Comparison of ENCODE assay signal across 26 cellular contexts in genomic region chr11:76574879-76575278, GRCh38.
"Had no signal": no experiment of that assay in that cellular context is flagged by ENCODE, and none has a peak within 500 bp of the region (broad histone marks: within the 10 kb centered on the region; RNA-seq: fewer than 3 reads in every experiment).

No MANE protein-coding gene starts in this region.

- H3K36me3 Mint-ChIP-seq: activated CD4-positive, alpha-beta memory T cell treated with anti-CD3 and anti-CD28 coated beads for 36 hours; activated naive CD4-positive, alpha-beta T cell treated with anti-CD3 and anti-CD28 coated beads, Interleukin-2, amount 50 U/mL, for 24 hours; brain; natural killer cell treated with Interleukin-12 subunit alpha and Interleukin-12 subunit beta and Interleukin-15 and Interleukin-18, amount 100 ng/mL, for 72 hours had no signal

- H3K4me3 ChIP-seq: gastrocnemius medialis, ovary, sigmoid colon, upper lobe of left lung, vagina had no signal

- H3K4me3 Mint-ChIP-seq: activated CD4-positive, alpha-beta memory T cell treated with anti-CD3 and anti-CD28 coated beads for 36 hours; activated CD4-positive, alpha-beta T cell treated with anti-CD3 and anti-CD28 coated beads, Interleukin-2, amount 10 ng/mL, durations not matched to agents 24 days and 14 days; activated naive CD4-positive, alpha-beta T cell treated with anti-CD3 and anti-CD28 coated beads, Interleukin-2, amount 50 U/mL, for 24 hours; activated T-helper 1 cell treated with anti-CD3 and anti-CD28 coated beads, Interleukin-12 subunit alpha, Interleukin-12 subunit beta, Interleukin-2, Interleukin-4 antibody, amounts not matched to agents 30 ng/mL and 10 ng/mL and 1 ng/mL, durations not matched to agents 14 hours and 24 hours and 36 hours; brain; effector memory CD8-positive, alpha-beta T cell; natural killer cell treated with Interleukin-12 subunit alpha and Interleukin-12 subunit beta and Interleukin-15 and Interleukin-18, amount 100 ng/mL, for 72 hours; stimulated activated naive CD8-positive, alpha-beta T cell treated with anti-CD3 and anti-CD28 coated beads, Interleukin-15, Interleukin-2, amounts not matched to agents 100 ng/mL and 50 ng/mL, for 24 hours had no signal

- H3K9me3 ChIP-seq: gastrocnemius medialis, ovary, sigmoid colon, upper lobe of left lung, vagina had no signal

- H3K27ac ChIP-seq: gastrocnemius medialis, ovary, sigmoid colon, upper lobe of left lung, vagina had no signal

- ATAC-seq: effector memory CD8-positive, alpha-beta T cell; gastrocnemius medialis; left colon; natural killer cell treated with Interleukin-12 subunit alpha and Interleukin-12 subunit beta and Interleukin-15 and Interleukin-18, amount 100 ng/mL, for 72 hours had no signal

- H3K9me3 Mint-ChIP-seq: activated CD4-positive, alpha-beta memory T cell treated with anti-CD3 and anti-CD28 coated beads for 36 hours; activated naive CD4-positive, alpha-beta T cell treated with anti-CD3 and anti-CD28 coated beads, Interleukin-2, amount 50 U/mL, for 24 hours; activated T-helper 1 cell treated with anti-CD3 and anti-CD28 coated beads, Interleukin-12 subunit alpha, Interleukin-12 subunit beta, Interleukin-2, Interleukin-4 antibody, amounts not matched to agents 30 ng/mL and 10 ng/mL and 1 ng/mL, durations not matched to agents 14 hours and 24 hours and 36 hours; effector memory CD8-positive, alpha-beta T cell; natural killer cell treated with Interleukin-12 subunit alpha and Interleukin-12 subunit beta and Interleukin-15 and Interleukin-18, amount 100 ng/mL, for 72 hours; stimulated activated naive CD8-positive, alpha-beta T cell treated with anti-CD3 and anti-CD28 coated beads, Interleukin-15, Interleukin-2, amounts not matched to agents 100 ng/mL and 50 ng/mL, for 24 hours had no signal

- DNase-seq: activated CD4-positive, alpha-beta memory T cell treated with anti-CD3 and anti-CD28 coated beads for 36 hours; activated CD4-positive, alpha-beta T cell treated with anti-CD3 and anti-CD28 coated beads, Interleukin-2, amount 10 ng/mL, durations not matched to agents 24 days and 14 days; activated CD4-positive, CD25-positive, alpha-beta regulatory T cell treated with anti-CD3 and anti-CD28 coated beads, Interleukin-2, amount 50 U/mL, for 72 hours; activated CD8-positive, alpha-beta memory T cell treated with anti-CD3 and anti-CD28 coated beads, Interleukin-2, amount 50 U/mL, for 4 hours; activated T-cell treated with anti-CD3 and anti-CD28 coated beads, Interleukin-2, amount 50 U/mL, for 1 hour; aorta; cortex of kidney; effector memory CD8-positive, alpha-beta T cell; erythroblast; gastrocnemius medialis; glutamatergic neuron; left colon; mammary epithelial cell; ovary; sigmoid colon; stimulated activated CD4-positive, alpha-beta T cell treated with anti-CD3 and anti-CD28 coated beads, Interleukin-15, amount 100 ng/mL, for 24 hours; substantia nigra; T-helper 2 cell; upper lobe of left lung had no signal

- H3K27me3 Mint-ChIP-seq: progenitor cell of endocrine pancreas had no signal

- H3K36me3 ChIP-seq: gastrocnemius medialis, ovary, sigmoid colon, upper lobe of left lung, vagina had no signal

- H3K4me1 Mint-ChIP-seq: activated naive CD4-positive, alpha-beta T cell treated with anti-CD3 and anti-CD28 coated beads, Interleukin-2, amount 50 U/mL, for 24 hours had no signal

- H3K27ac Mint-ChIP-seq: activated CD4-positive, alpha-beta memory T cell treated with anti-CD3 and anti-CD28 coated beads for 36 hours; activated CD4-positive, alpha-beta T cell treated with anti-CD3 and anti-CD28 coated beads, Interleukin-2, amount 10 ng/mL, durations not matched to agents 24 days and 14 days; activated naive CD4-positive, alpha-beta T cell treated with anti-CD3 and anti-CD28 coated beads, Interleukin-2, amount 50 U/mL, for 24 hours; activated T-helper 1 cell treated with anti-CD3 and anti-CD28 coated beads, Interleukin-12 subunit alpha, Interleukin-12 subunit beta, Interleukin-2, Interleukin-4 antibody, amounts not matched to agents 30 ng/mL and 10 ng/mL and 1 ng/mL, durations not matched to agents 14 hours and 24 hours and 36 hours; brain; effector memory CD8-positive, alpha-beta T cell; natural killer cell treated with Interleukin-12 subunit alpha and Interleukin-12 subunit beta and Interleukin-15 and Interleukin-18, amount 100 ng/mL, for 72 hours; stimulated activated naive CD8-positive, alpha-beta T cell treated with anti-CD3 and anti-CD28 coated beads, Interleukin-15, Interleukin-2, amounts not matched to agents 100 ng/mL and 50 ng/mL, for 24 hours had no signal

- H3K27me3 ChIP-seq: gastrocnemius medialis, ovary, sigmoid colon, upper lobe of left lung, vagina had no signal
